In genomic region chr17:47305302-47305923, GRCh38 we compare ENCODE assay signal across 11 cellular contexts. TPM values are rescaled to one million over a fixed set of nuclear protein-coding genes. Genes with fewer than 3 reads are reported as not detected.
A peak's percentile ranks its signal among the peaks of the same experiment; 100 is the strongest.
DNase-seq lines count a peak whose midpoint lies in the region; ATAC-seq and TF ChIP-seq lines count a peak whose summit lies in the region.
"Had no signal": no experiment of that assay in that cellular context is flagged by ENCODE, and none has a peak within 500 bp of the region (broad histone marks: within the 10 kb centered on the region; RNA-seq: fewer than 3 reads in every experiment).

No MANE protein-coding gene starts in this region.

- peak; percentile 82 for DNase-seq in GM04504 (ENCODE audit: low read depth)
- no peak for DNase-seq in T-helper 2 cell treated with Interferon-gamma antibody and Interleukin-4, amounts not matched to agents 5 μg/mL and 100 μg/mL, for 36 hours (ENCODE audit: low spot score)
- peak; percentile 86 for DNase-seq in fibroblast of villous mesenchyme (ENCODE audit: low read depth)
- no peak for DNase-seq in SKM-1 (lab: John Stamatoyannopoulos, UW; ENCODE audit: unreplicated experiment)
- no peak for DNase-seq in NOMO-1 treated with DMSO at 0.1 percent for 48 hours (lab: John Stamatoyannopoulos, UW; ENCODE audit: unreplicated experiment)
- no peak for DNase-seq in mucosa of descending colon

- no peaks in the 10 kb centered on the region for H3K27me3 ChIP-seq in skeletal muscle tissue (ENCODE audit: control insufficient read depth in 3 of 3, insufficient read depth in 3 of 3, low read length in 3 of 3)
- H3K27me3 ChIP-seq: adrenal gland had no signal

- H3K27ac ChIP-seq in skeletal muscle tissue (ENCODE audit: low read depth, low read length) = peak overlapping the region; percentile 54
- H3K27ac ChIP-seq: HL-60, neutrophil had no signal

- H3K4me1 ChIP-seq in skeletal muscle tissue (ENCODE audit: control insufficient read depth in 3 of 3, insufficient read depth in 3 of 3, low read length in 3 of 3) = peaks cover 0 to 4% (median 0%) of the 10 kb centered on the region in 3 donors
- no peaks in the 10 kb centered on the region for H3K4me1 ChIP-seq in mucosa of descending colon (ENCODE audit: low read depth)

- no peaks in the 10 kb centered on the region for H3K27me3 Mint-ChIP-seq in T-helper 2 cell treated with Interferon-gamma antibody and Interleukin-4, amounts not matched to agents 5 μg/mL and 100 μg/mL, for 36 hours (ENCODE audit: low read depth)

- ATAC-seq in HG02763 (IDR thresholded peaks at IDR 0.05; ENCODE audit: unreplicated experiment) = no peak
- ATAC-seq in mucosa of descending colon = no peak

- peaks cover 24% of the 10 kb centered on the region for H3K4me1 Mint-ChIP-seq in T-helper 2 cell treated with Interferon-gamma antibody and Interleukin-4, amounts not matched to agents 5 μg/mL and 100 μg/mL, for 36 hours (ENCODE audit: low read depth)

- no peak overlapping the region for H3K4me3 Mint-ChIP-seq in T-helper 2 cell treated with Interferon-gamma antibody and Interleukin-4, amounts not matched to agents 5 μg/mL and 100 μg/mL, for 36 hours

- no peaks in the 10 kb centered on the region for H3K36me3 Mint-ChIP-seq in T-helper 2 cell treated with Interferon-gamma antibody and Interleukin-4, amounts not matched to agents 5 μg/mL and 100 μg/mL, for 36 hours (ENCODE audit: low read depth)

- H3K9ac ChIP-seq in skeletal muscle tissue (ENCODE audit: low read depth in 1 of 3, low read length in 3 of 3) = no peak overlapping the region

- intact Hi-C loops in mucosa of descending colon (cut with DNase I, micrococcal nuclease) = no loop called here

- TF ChIP-seq CTCF in fibroblast of villous mesenchyme (IDR thresholded peaks at IDR 0.05; ENCODE audit: insufficient read depth, low read depth, low read length) (no peak), mucosa of descending colon (IDR thresholded peaks at IDR 0.05) (no peak)

- H3K4me3 ChIP-seq in fibroblast of villous mesenchyme (ENCODE audit: low read depth, low read length) = no peak overlapping the region
- H3K4me3 ChIP-seq in skeletal muscle tissue (ENCODE audit: low read length in 3 of 3) = no peak overlapping the region
- H3K4me3 ChIP-seq in mucosa of descending colon = no peak overlapping the region
- H3K4me3 ChIP-seq: adrenal gland had no signal

- peaks cover 0 to 6% (median 2%) of the 10 kb centered on the region in 3 donors for H3K36me3 ChIP-seq in skeletal muscle tissue (ENCODE audit: control insufficient read depth in 3 of 3, insufficient read depth in 3 of 3, low read length in 3 of 3)
- no peaks in the 10 kb centered on the region for H3K36me3 ChIP-seq in mucosa of descending colon (ENCODE audit: low read depth)
- H3K36me3 ChIP-seq: adrenal gland, neutrophil had no signal

- H3K9me3 Mint-ChIP-seq in T-helper 2 cell treated with Interferon-gamma antibody and Interleukin-4, amounts not matched to agents 5 μg/mL and 100 μg/mL, for 36 hours = no peaks in the 10 kb centered on the region

- H3K27ac Mint-ChIP-seq in T-helper 2 cell treated with Interferon-gamma antibody and Interleukin-4, amounts not matched to agents 5 μg/mL and 100 μg/mL, for 36 hours = peak overlapping the region; percentile 19

- no peaks in the 10 kb centered on the region for H3K9me3 ChIP-seq in skeletal muscle tissue (ENCODE audit: control insufficient read depth in 3 of 3, low read length in 3 of 3)
- H3K9me3 ChIP-seq in mucosa of descending colon = no peaks in the 10 kb centered on the region
- H3K9me3 ChIP-seq: adrenal gland, neutrophil had no signal

RNA-seq across cellular contexts. Expression of gene EFCAB13, which starts 18.3 kb away (rescaled TPM):
- total RNA-seq in fibroblast of villous mesenchyme (3.9 and 7.7 TPM in 2 replicates), skeletal muscle tissue (5.2 TPM), mucosa of descending colon (10 to 100 TPM in 1 of 3 donors, 1 to 10 TPM in 2; 2.7 to 15.3 (median 4.7) TPM)

RNA-seq across cellular contexts. Expression of gene ITGB3, which starts 51.8 kb away (rescaled TPM):
- total RNA-seq in fibroblast of villous mesenchyme (79.9 and 95.0 TPM in 2 replicates), skeletal muscle tissue (11.0 TPM), mucosa of descending colon (10 to 100 TPM in 1 of 3 donors, 1 to 10 TPM in 2; 3.9 to 58.4 (median 6.8) TPM)

Comparison
In these comparisons a context has a peak if more than half of its experiments do, and no peak if none do; other contexts are left out.
1. DNase-seq: peak in GM04504 (single experiment) and fibroblast of villous mesenchyme (single experiment); none in T-helper 2 cell treated with Interferon-gamma antibody and Interleukin-4, amounts not matched to agents 5 μg/mL and 100 μg/mL, for 36 hours (single experiment), SKM-1 (single experiment), NOMO-1 treated with DMSO at 0.1 percent for 48 hours (single experiment) and mucosa of descending colon (0 of 3).